ENCODE assay signal across 16 cellular contexts in genomic region chr12:110921262-110921661, GRCh38. TPM values are rescaled to one million over a fixed set of nuclear protein-coding genes. Genes with fewer than 3 reads are reported as not detected.
DNase-seq lines count a peak whose midpoint lies in the region; ATAC-seq and TF ChIP-seq lines count a peak whose summit lies in the region.
"Had no signal": no experiment of that assay in that cellular context is flagged by ENCODE, and none has a peak within 500 bp of the region (broad histone marks: within the 10 kb centered on the region; RNA-seq: fewer than 3 reads in every experiment).

No MANE protein-coding gene starts in this region.

- TF ChIP-seq CTCF in AG09309 (IDR thresholded peaks at IDR 0.05; ENCODE audit: control insufficient read depth, insufficient read depth, low read depth, low read length, missing control alignments) (no peak), HFFc6 (IDR thresholded peaks at IDR 0.05) (no peak), astrocyte of the cerebellum (IDR thresholded peaks at IDR 0.05; ENCODE audit: low read depth, low read length, missing control alignments) (no peak), coronary artery (IDR thresholded peaks at IDR 0.05) (no peak)

- no peak overlapping the region for H3K27ac Mint-ChIP-seq in HFFc6
- H3K27ac Mint-ChIP-seq: activated CD8-positive, alpha-beta T cell treated with anti-CD3 and anti-CD28 coated beads, Interleukin-2, amount 10 ng/mL, durations not matched to agents 7 days and 5 days had no signal

- no peaks in the 10 kb centered on the region for H3K9me3 Mint-ChIP-seq in HFFc6

- H3K36me3 Mint-ChIP-seq in HFFc6 (ENCODE audit: low read depth), result no peaks in the 10 kb centered on the region

- H3K27me3 Mint-ChIP-seq in HFFc6 (ENCODE audit: insufficient read depth), result peaks cover 30% of the 10 kb centered on the region

- no peak overlapping the region for H3K27ac ChIP-seq in coronary artery
- H3K27ac ChIP-seq: SJCRH30, stomach had no signal

- no peak for ATAC-seq in HG03280 (IDR thresholded peaks at IDR 0.05; ENCODE audit: unreplicated experiment)
- ATAC-seq: activated CD8-positive, alpha-beta T cell treated with anti-CD3 and anti-CD28 coated beads, Interleukin-2, amount 10 ng/mL, durations not matched to agents 7 days and 5 days had no signal

- H3K4me3 Mint-ChIP-seq in HFFc6, result no peak overlapping the region
- H3K4me3 Mint-ChIP-seq: activated CD8-positive, alpha-beta T cell treated with anti-CD3 and anti-CD28 coated beads, Interleukin-2, amount 10 ng/mL, durations not matched to agents 7 days and 5 days had no signal

- in situ Hi-C loops in astrocyte of the cerebellum (cut with HindIII; ENCODE audit: low sequenced_read_pairs), result no loop called here

- peak; percentile 4 for DNase-seq in AG09309 (ENCODE audit: low read depth)
- DNase-seq in HFFc6, result peak; percentile 8
- DNase-seq in astrocyte of the cerebellum (ENCODE audit: low read depth), result peak; percentile 51
- DNase-seq in islet precursor cell, result peak; percentile 87
- DNase-seq in coronary artery (ENCODE audit: low spot score), result no peak
- no peak for DNase-seq in stimulated activated CD4-positive, alpha-beta T cell treated with anti-CD3 and anti-CD28 coated beads, Interleukin-15, amount 100 ng/mL, for 24 hours
- no peak for DNase-seq in NCI-H1092 (lab: John Stamatoyannopoulos, UW)
- DNase-seq: activated CD8-positive, alpha-beta T cell treated with anti-CD3 and anti-CD28 coated beads, Interleukin-2, amount 10 ng/mL, durations not matched to agents 7 days and 5 days; NCI-H1105 treated with DMSO at 0.1 percent for 48 hours; NCI-H2171; NK-92 treated with Interleukin-12 subunit alpha and Interleukin-12 subunit beta, amount 100 ng/mL, for 24 hours; occipital lobe; stomach had no signal

- H3K4me1 Mint-ChIP-seq in HFFc6 (ENCODE audit: low read depth), result peaks cover 17% of the 10 kb centered on the region; the same call in 1 of the 2 replicates

- H3K4me3 ChIP-seq in AG09309 (ENCODE audit: control insufficient read depth, low read depth, low read length), result no peak overlapping the region
- H3K4me3 ChIP-seq in astrocyte of the cerebellum (ENCODE audit: low read depth, low read length), result no peak overlapping the region
- no peak overlapping the region for H3K4me3 ChIP-seq in coronary artery
- H3K4me3 ChIP-seq: stomach had no signal

RNA-seq across cellular contexts. Expression of gene MYL2, which starts 0.9 kb away (rescaled TPM):
- total RNA-seq in HFFc6 (2021; fragmentation: NEBNext Ultra II Directional; extraction: Animal tissue kit (Norgen Biotek cat#: 25700)), result not detected
- total RNA-seq: activated CD8-positive, alpha-beta T cell treated with anti-CD3 and anti-CD28 coated beads, Interleukin-2, amount 10 ng/mL, durations not matched to agents 7 days and 5 days; mononuclear cell; occipital lobe had no signal

Comparison
In these comparisons a context has a peak if more than half of its experiments do, and no peak if none do; other contexts are left out.
1. DNase-seq: peak in AG09309 (single experiment), HFFc6 (single experiment), astrocyte of the cerebellum (single experiment) and islet precursor cell (single experiment); none in coronary artery (single experiment), stimulated activated CD4-positive, alpha-beta T cell treated with anti-CD3 and anti-CD28 coated beads, Interleukin-15, amount 100 ng/mL, for 24 hours (single experiment) and NCI-H1092 (single experiment).